8 cellular contexts compared by ENCODE assay signal in the genomic region with DNA sequence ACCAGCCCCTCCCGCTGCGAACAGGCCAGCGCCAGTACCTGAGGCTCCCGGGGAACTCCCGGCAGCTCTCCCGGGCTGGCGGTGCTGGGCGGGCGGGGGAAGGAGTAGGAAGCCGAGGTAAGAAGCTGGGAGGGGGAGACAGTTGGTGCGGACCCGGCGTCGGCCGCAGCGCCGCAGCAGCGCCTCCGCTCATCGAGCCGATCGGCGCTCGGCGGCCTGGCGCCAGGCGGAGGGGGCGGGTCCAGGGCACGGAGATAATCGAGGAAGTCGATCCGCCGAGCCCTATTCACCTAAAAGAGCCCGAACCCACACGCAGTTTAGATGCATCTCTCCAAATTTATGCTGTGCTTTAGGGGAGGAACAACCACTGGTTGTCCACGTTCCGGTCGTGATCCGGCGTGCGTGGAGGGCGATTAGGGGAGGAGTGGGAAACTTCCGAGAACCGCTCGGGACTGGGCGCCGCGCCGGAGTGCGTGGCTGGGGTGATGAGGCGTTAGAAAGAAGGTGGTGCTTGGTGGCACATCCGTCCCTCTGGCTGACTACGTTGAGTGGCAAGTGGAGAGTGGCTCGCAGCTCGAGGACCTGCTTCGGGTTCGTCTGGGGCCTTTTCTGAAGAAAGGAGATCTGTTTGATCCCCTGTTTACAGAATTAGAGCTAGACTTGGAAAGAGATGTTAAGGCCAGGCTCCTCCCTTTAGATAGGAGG. TPM values are rescaled to one million over a fixed set of nuclear protein-coding genes. Genes with fewer than 3 reads are reported as not detected.
DNase-seq lines count a peak whose midpoint lies in the region; ATAC-seq and TF ChIP-seq lines count a peak whose summit lies in the region.

A gene with protein sequence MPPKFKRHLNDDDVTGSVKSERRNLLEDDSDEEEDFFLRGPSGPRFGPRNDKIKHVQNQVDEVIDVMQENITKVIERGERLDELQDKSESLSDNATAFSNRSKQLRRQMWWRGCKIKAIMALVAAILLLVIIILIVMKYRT (minus strand): TSS at position 194 of the 705 bp plus-strand sequence. CDS start 3,651 bp downstream, outside the sequence.

- peaks cover 16% of the 10 kb centered on the region for H3K4me1 ChIP-seq in HAP-1
- H3K4me1 ChIP-seq in SJSA1 (replicated peaks) = peaks cover 39% of the 10 kb centered on the region
- H3K4me1 ChIP-seq in foreskin keratinocyte = peaks cover 25% of the 10 kb centered on the region
- peaks cover 19% of the 10 kb centered on the region for H3K4me1 ChIP-seq in neural progenitor cell
- H3K4me1 ChIP-seq in stomach smooth muscle (ENCODE audit: control insufficient read depth, insufficient read depth, low read length) = peaks cover 6% of the 10 kb centered on the region

- peak within 1 kb of the TSS; percentile 95 for H3K4me3 Mint-ChIP-seq in neural progenitor cell

- peaks cover under 1% of the 10 kb centered on the region for H3K36me3 Mint-ChIP-seq in neural progenitor cell

- H4K20me1 ChIP-seq in neural progenitor cell (ENCODE audit: low read depth) = no peaks in the 10 kb centered on the region

- peak within 1 kb of the TSS; percentile 65 for H3K9ac ChIP-seq in neural progenitor cell
- peak within 1 kb of the TSS; percentile 99 for H3K9ac ChIP-seq in stomach smooth muscle (ENCODE audit: low read length in 2 of 2)

- H3K79me2 ChIP-seq in neural progenitor cell (ENCODE audit: low read depth) = peaks cover 3% of the 10 kb centered on the region

- H3K36me3 ChIP-seq in HAP-1 (replicated peaks) (peaks cover 1% of the 10 kb centered on the region; the same call in 1 of the 2 replicates), MG63 (peaks cover 9% of the 10 kb centered on the region), SJSA1 (peaks cover 17% of the 10 kb centered on the region), neural progenitor cell (no peaks in the 10 kb centered on the region), stomach smooth muscle (ENCODE audit: control insufficient read depth in 2 of 2, insufficient read depth in 2 of 2, low read length in 2 of 2) (peaks cover 1 to 6% of the 10 kb centered on the region in 2 donors)

- peaks cover 18% of the 10 kb centered on the region for H3F3A ChIP-seq in neural progenitor cell (ENCODE audit: low read depth)

- peaks cover 31% of the 10 kb centered on the region for H3K4me1 Mint-ChIP-seq in neural progenitor cell

- H3K27ac ChIP-seq in SJSA1 (peak within 1 kb of the TSS; percentile 92), foreskin keratinocyte (peak within 1 kb of the TSS; percentile 100), neural progenitor cell (peak within 1 kb of the TSS; percentile 62), stomach smooth muscle (ENCODE audit: low read length) (peak within 1 kb of the TSS; percentile 99)

- H3K4me2 ChIP-seq in neural progenitor cell = peak within 1 kb of the TSS; percentile 91

- DNase-seq in GF-D8 (lab: John Stamatoyannopoulos, UW) (peak; percentile 43), HAP-1 (ENCODE audit: low spot score in 2 of 2) (peak; percentile 83 to 93), MG63 (peak; percentile 92), SJSA1 (ENCODE audit: low read depth in 1 of 2, low spot score in 2 of 2) (peak; percentile 85 to 89), foreskin keratinocyte (peak; percentile 62 to 82), neural progenitor cell (ENCODE audit: low spot score) (peak; percentile 95)
- DNase-seq in activated naive CD4-positive, alpha-beta T cell (lab: John Stamatoyannopoulos, UW) = peak; percentile 61 to 86 (median 78)

- peak within 1 kb of the TSS; percentile 86 for H3K4me3 ChIP-seq in HAP-1
- peak within 1 kb of the TSS; percentile 96 for H3K4me3 ChIP-seq in MG63
- peak within 1 kb of the TSS; percentile 75 for H3K4me3 ChIP-seq in SJSA1
- H3K4me3 ChIP-seq in neural progenitor cell = peak within 1 kb of the TSS; percentile 80
- H3K4me3 ChIP-seq in stomach smooth muscle (ENCODE audit: low read length in 2 of 2) = peak within 1 kb of the TSS; percentile 96 to 99

- H3K27me3 ChIP-seq in HAP-1 (ENCODE audit: low read depth) (no peaks in the 10 kb centered on the region), MG63 (no peaks in the 10 kb centered on the region), SJSA1 (replicated peaks) (no peaks in the 10 kb centered on the region), foreskin keratinocyte (no peaks in the 10 kb centered on the region), neural progenitor cell (no peaks in the 10 kb centered on the region), stomach smooth muscle (ENCODE audit: control insufficient read depth in 1 of 2, insufficient read depth in 2 of 2, low read length in 2 of 2) (no peaks in the 10 kb centered on the region)

- no peaks in the 10 kb centered on the region for H3K27me3 Mint-ChIP-seq in neural progenitor cell (ENCODE audit: insufficient read depth, low read depth)

- H3K9me3 Mint-ChIP-seq in neural progenitor cell = no peaks in the 10 kb centered on the region

- no peak for TF ChIP-seq CTCF in foreskin keratinocyte (conservative IDR thresholded peaks at IDR 0.05)
- TF ChIP-seq CTCF in neural progenitor cell (IDR thresholded peaks at IDR 0.05) = no peak

- peak within 1 kb of the TSS; percentile 99 for H3K27ac Mint-ChIP-seq in neural progenitor cell

- peak; percentile 72 for ATAC-seq in foreskin keratinocyte

- peak within 1 kb of the TSS; percentile 99 for H2AFZ ChIP-seq in neural progenitor cell (replicated peaks)

- in situ Hi-C loops in HAP-1 (cut with MboI; ENCODE audit: low sequenced_read_pairs) = no loop called here

- H3K9me3 ChIP-seq in HAP-1 = no peaks in the 10 kb centered on the region
- no peaks in the 10 kb centered on the region for H3K9me3 ChIP-seq in MG63
- H3K9me3 ChIP-seq in SJSA1 (replicated peaks) = no peaks in the 10 kb centered on the region
- no peaks in the 10 kb centered on the region for H3K9me3 ChIP-seq in neural progenitor cell (ENCODE audit: low read depth)
- no peaks in the 10 kb centered on the region for H3K9me3 ChIP-seq in stomach smooth muscle (ENCODE audit: control insufficient read depth in 2 of 2, low read length in 2 of 2)

RNA-seq across cellular contexts. Expression of the gene that starts here (rescaled TPM):
- 8.0 and 12.1 TPM in 2 replicates for total RNA-seq in MG63 (2014; rRNA removed; shearing (Covaris generic); ENCODE audit: low replicate concordance)
- total RNA-seq in SJSA1 (2014; rRNA removed; shearing (Covaris generic)) = 4.2 and 8.5 TPM in 2 replicates
- total RNA-seq in foreskin keratinocyte (8.1 and 9.2 TPM in 2 replicates), neural progenitor cell (ENCODE audit: low replicate concordance) (11.3 and 16.2 TPM in 2 replicates)
- polyA plus RNA-seq in foreskin keratinocyte = 7.8 and 8.2 TPM in 2 replicates

Comparison
In these comparisons a context has a peak if more than half of its experiments do, and no peak if none do; other contexts are left out.
1. Peak in every context shown above with its lines: DNase-seq, ATAC-seq, H3K4me3 ChIP-seq and H3K27ac ChIP-seq.
2. DNase-seq: peak in every context shown above with its lines; median percentile 95 in neural progenitor cell; 92 in MG63; 88 in HAP-1; 87 in SJSA1; 78 in activated naive CD4-positive, alpha-beta T cell; 72 in foreskin keratinocyte; 43 in GF-D8.